In the genomic region with DNA sequence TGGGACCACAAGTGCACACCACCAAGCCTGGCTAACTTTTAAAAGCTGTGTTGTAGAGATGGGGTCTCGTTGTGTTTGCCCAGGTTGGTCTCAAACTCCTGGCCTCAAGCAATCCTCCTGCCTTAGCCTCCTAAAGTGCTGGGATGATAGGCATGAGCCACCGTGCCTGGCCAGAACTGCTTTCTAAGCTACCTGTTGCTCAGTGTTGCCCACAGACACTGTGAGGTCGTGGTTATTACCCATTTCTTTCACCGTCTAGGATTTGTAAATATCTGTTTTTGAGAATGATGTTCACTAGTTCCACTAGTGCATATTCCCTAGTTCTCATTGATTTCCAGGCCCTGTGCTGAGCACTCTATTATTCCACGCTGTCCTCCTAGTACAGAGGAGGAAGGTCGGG, we compare ENCODE assay signal across 17 cellular contexts.
"Had no signal": no experiment of that assay in that cellular context is flagged by ENCODE, and none has a peak within 500 bp of the region (broad histone marks: within the 10 kb centered on the region; RNA-seq: fewer than 3 reads in every experiment).

No MANE protein-coding gene starts in this region.

- H3K4me1 ChIP-seq: adrenal gland, body of pancreas, breast epithelium had no signal

- DNase-seq: activated CD4-positive, alpha-beta T cell treated with anti-CD3 and anti-CD28 coated beads for 1 hour; activated gamma-delta T cell; NCI-H1105; NCI-H1417 treated with DMSO at 0.1 percent for 48 hours; NCI-H187 treated with DMSO at 0.1 percent for 48 hours; NCI-H2081; NCI-H226; NCI-H524 treated with DMSO at 0.1 percent for 48 hours; T1000 had no signal

- H3K4me2 ChIP-seq: KMS-11 had no signal

- H3K36me3 ChIP-seq: adrenal gland, breast epithelium, SJCRH30, WERI-Rb-1 had no signal

- H3K9ac ChIP-seq: KMS-11 had no signal

- FAIRE-seq: astrocyte had no signal

- H3K4me3 ChIP-seq: adrenal gland, body of pancreas, breast epithelium, SJCRH30, SK-N-MC had no signal

- H3K27ac ChIP-seq: adrenal gland, body of pancreas, breast epithelium, KMS-11, SJCRH30, SK-N-MC, WERI-Rb-1 had no signal

- H3K9me3 ChIP-seq: adrenal gland, body of pancreas, breast epithelium, SJCRH30 had no signal

- H3K27me3 ChIP-seq: adrenal gland, body of pancreas, SJCRH30 had no signal
